Comparison of ENCODE assay signal across 1 cellular context in genomic region chr1:117147856-117148588, GRCh38.
A peak's percentile ranks its signal among the peaks of the same experiment; 100 is the strongest.
TF ChIP-seq lines count a peak whose summit lies in the region.

No MANE protein-coding gene starts in this region.

TF ChIP-seq in HEK293, 187 proteins besides CTCF, POLR2A, EP300 and RAD21 (continued from another document and continues in another):
- TF ChIP-seq ZNF555 (tag by site-specific recombination; conservative IDR thresholded peaks at IDR 0.05) (no peak), ZNF473 (tag by site-specific recombination; IDR thresholded peaks at IDR 0.05) (no peak), AEBP2 (tag by site-specific recombination; IDR thresholded peaks at IDR 0.05; ENCODE audit: borderline replicate concordance) (no peak), ZFP3 (tag by site-specific recombination; IDR thresholded peaks at IDR 0.05; ENCODE audit: low read depth) (no peak), ZNF112 (tag by site-specific recombination; IDR thresholded peaks at IDR 0.05) (no peak), PBX3 (CRISPR knock-in tag; IDR thresholded peaks at IDR 0.05) (no peak), ZNF626 (tag by site-specific recombination; IDR thresholded peaks at IDR 0.05) (no peak), ZNF274 (IDR thresholded peaks at IDR 0.05; ENCODE audit: low read length) (no peak), ZNF274 (tag by site-specific recombination; IDR thresholded peaks at IDR 0.05; ENCODE audit: borderline replicate concordance) (no peak), BCL11B (tag by site-specific recombination; IDR thresholded peaks at IDR 0.05; ENCODE audit: low read depth) (no peak), ZNF138 (tag by site-specific recombination; IDR thresholded peaks at IDR 0.05; ENCODE audit: borderline replicate concordance) (no peak), ZNF549 (tag by site-specific recombination; IDR thresholded peaks at IDR 0.05) (no peak), ZNF175 (tag by site-specific recombination; IDR thresholded peaks at IDR 0.05) (no peak), ELK4 (IDR thresholded peaks at IDR 0.05; ENCODE audit: borderline replicate concordance, low read depth, low read length) (no peak), MYNN (tag by site-specific recombination; IDR thresholded peaks at IDR 0.05; ENCODE audit: borderline replicate concordance) (no peak), ZNF391 (tag by site-specific recombination; IDR thresholded peaks at IDR 0.05; ENCODE audit: borderline replicate concordance, low read depth) (no peak), ATF2 (tag by site-specific recombination; IDR thresholded peaks at IDR 0.05; ENCODE audit: low read depth) (peak; percentile 80), ZNF19 (tag by site-specific recombination; IDR thresholded peaks at IDR 0.05; ENCODE audit: low read depth) (0 out of 2 replicates have a peak, but pooled peaks have one; percentile 65), WT1 (tag by site-specific recombination; IDR thresholded peaks at IDR 0.05) (peak; percentile 50; the same call in 1 of the 2 replicates), ZBTB17 (tag by site-specific recombination; IDR thresholded peaks at IDR 0.05) (peak; percentile 85), MEIS1 (CRISPR knock-in tag; IDR thresholded peaks at IDR 0.05; ENCODE audit: borderline replicate concordance) (no peak), ZNF639 (tag by site-specific recombination; IDR thresholded peaks at IDR 0.05) (no peak), ZNF777 (tag by site-specific recombination; IDR thresholded peaks at IDR 0.05; ENCODE audit: borderline replicate concordance) (no peak), ZNF433 (tag by site-specific recombination; IDR thresholded peaks at IDR 0.05; ENCODE audit: low read depth) (no peak), ZNF629 (tag by site-specific recombination; IDR thresholded peaks at IDR 0.05) (peak; percentile 89), PRDM10 (tag by site-specific recombination; IDR thresholded peaks at IDR 0.05) (peak; percentile 34; the same call in 1 of the 2 replicates), ZNF548 (tag by site-specific recombination; IDR thresholded peaks at IDR 0.05) (no peak), ZNF785 (tag by site-specific recombination; IDR thresholded peaks at IDR 0.05) (no peak), ZNF830 (tag by site-specific recombination; IDR thresholded peaks at IDR 0.05; ENCODE audit: low read depth) (no peak), ZNF529 (tag by site-specific recombination; IDR thresholded peaks at IDR 0.05; ENCODE audit: insufficient replicate concordance) (no peak), PATZ1 (tag by site-specific recombination; IDR thresholded peaks at IDR 0.05) (peak; percentile 44; the same call in 1 of the 2 replicates), ZBTB8A (tag by site-specific recombination; IDR thresholded peaks at IDR 0.05) (peak; percentile 52; the same call in 1 of the 2 replicates), EGR2 (tag by site-specific recombination; IDR thresholded peaks at IDR 0.05; ENCODE audit: low read depth) (no peak), ZEB2 (tag by site-specific recombination; IDR thresholded peaks at IDR 0.05) (peak; percentile 95), KLF17 (tag by site-specific recombination; IDR thresholded peaks at IDR 0.05) (no peak), ZNF558 (tag by site-specific recombination; IDR thresholded peaks at IDR 0.05) (no peak; the same call in 1 of the 2 replicates), ZNF324 (tag by site-specific recombination; IDR thresholded peaks at IDR 0.05) (no peak), ZNF169 (tag by site-specific recombination; IDR thresholded peaks at IDR 0.05) (no peak), KLF9 (tag by site-specific recombination; IDR thresholded peaks at IDR 0.05; ENCODE audit: low read depth) (no peak), SP7 (tag by site-specific recombination; IDR thresholded peaks at IDR 0.05) (peak; percentile 97), ZBTB20 (tag by site-specific recombination; IDR thresholded peaks at IDR 0.05) (no peak), RBAK (tag by site-specific recombination; IDR thresholded peaks at IDR 0.05) (no peak), ZNF768 (tag by site-specific recombination; IDR thresholded peaks at IDR 0.05) (no peak), TCF7L2 (IDR thresholded peaks at IDR 0.05; ENCODE audit: borderline replicate concordance, low read depth, low read length) (peak; percentile 62), ZNF354C (tag by site-specific recombination; IDR thresholded peaks at IDR 0.05; ENCODE audit: borderline replicate concordance, low read depth) (no peak), ZNF16 (tag by site-specific recombination; IDR thresholded peaks at IDR 0.05; ENCODE audit: low read depth) (no peak), ZNF704 (tag by site-specific recombination; IDR thresholded peaks at IDR 0.05) (no peak), GLI2 (tag by site-specific recombination; IDR thresholded peaks at IDR 0.05; ENCODE audit: borderline replicate concordance, low read depth) (0 out of 2 replicates have a peak, but pooled peaks have one; percentile 63), ZFHX2 (tag by site-specific recombination; conservative IDR thresholded peaks at IDR 0.05) (no peak), HIC1 (tag by site-specific recombination; IDR thresholded peaks at IDR 0.05) (peak; percentile 64), ZNF2 (tag by site-specific recombination; IDR thresholded peaks at IDR 0.05) (0 out of 2 replicates have a peak, but pooled peaks have one; percentile 60), ZNF132 (tag by site-specific recombination; IDR thresholded peaks at IDR 0.05; ENCODE audit: borderline replicate concordance) (no peak)
